ENCODE assay signal across 7 cellular contexts in genomic region chr10:79069325-79070090, GRCh38. TPM values are rescaled to one million over a fixed set of nuclear protein-coding genes. Genes with fewer than 3 reads are reported as not detected.
DNase-seq lines count a peak whose midpoint lies in the region; ATAC-seq lines count a peak whose summit lies in the region.

No MANE protein-coding gene starts in this region.

- peak overlapping the region; percentile 76 for H3K27ac Mint-ChIP-seq in activated naive CD8-positive, alpha-beta T cell treated with anti-CD3 and anti-CD28 coated beads, Interleukin-2, amount 50 U/mL, for 24 hours

- H3K36me3 Mint-ChIP-seq in activated naive CD8-positive, alpha-beta T cell treated with anti-CD3 and anti-CD28 coated beads, Interleukin-2, amount 50 U/mL, for 24 hours (ENCODE audit: low read depth), result no peaks in the 10 kb centered on the region

- peaks cover 26% of the 10 kb centered on the region for H3K4me1 ChIP-seq in rectal smooth muscle tissue (ENCODE audit: control insufficient read depth, insufficient read depth, low read length)

- no peaks in the 10 kb centered on the region for H3K36me3 ChIP-seq in rectal smooth muscle tissue (ENCODE audit: control insufficient read depth, insufficient read depth, low read length)

- H3K4me3 ChIP-seq in rectal smooth muscle tissue (ENCODE audit: low read length), result peak overlapping the region; percentile 97

- no peaks in the 10 kb centered on the region for H3K27me3 ChIP-seq in rectal smooth muscle tissue (ENCODE audit: control insufficient read depth, insufficient read depth, low read length)

- intact Hi-C loops in left cardiac atrium (cut with DNase I), result loop anchor here (2.0 to 10.0 kb wide), 6 partner anchors 47 to 118 kb away; no protein-coding TSS in a partner anchor

- peak; percentile 17 for ATAC-seq in GM18861 (IDR thresholded peaks at IDR 0.05; ENCODE audit: unreplicated experiment)
- ATAC-seq in HG02852 (IDR thresholded peaks at IDR 0.05; ENCODE audit: unreplicated experiment), result peak; percentile 21
- ATAC-seq in activated naive CD8-positive, alpha-beta T cell treated with anti-CD3 and anti-CD28 coated beads, Interleukin-2, amount 50 U/mL, for 24 hours, result peak; percentile 4
- peak; percentile 3 to 9 for ATAC-seq in left cardiac atrium

- H3K4me1 Mint-ChIP-seq in activated naive CD8-positive, alpha-beta T cell treated with anti-CD3 and anti-CD28 coated beads, Interleukin-2, amount 50 U/mL, for 24 hours, result peaks cover 38% of the 10 kb centered on the region

- peak; percentile 59 for DNase-seq in OCI-M1 (lab: John Stamatoyannopoulos, UW)
- DNase-seq in activated naive CD8-positive, alpha-beta T cell treated with anti-CD3 and anti-CD28 coated beads, Interleukin-2, amount 50 U/mL, for 24 hours, result peak; percentile 56
- DNase-seq in left cardiac atrium, result peak; percentile 65
- DNase-seq in NCI-H2081 treated with DMSO at 0.1 percent for 48 hours (lab: John Stamatoyannopoulos, UW), result no peak

- H3K9ac ChIP-seq in rectal smooth muscle tissue (ENCODE audit: low read length), result peak overlapping the region; percentile 81

- H3K4me3 Mint-ChIP-seq in activated naive CD8-positive, alpha-beta T cell treated with anti-CD3 and anti-CD28 coated beads, Interleukin-2, amount 50 U/mL, for 24 hours, result peak overlapping the region; percentile 90

- H3K27ac ChIP-seq in rectal smooth muscle tissue (ENCODE audit: low read depth, low read length), result peak overlapping the region; percentile 99

- H3K9me3 Mint-ChIP-seq in activated naive CD8-positive, alpha-beta T cell treated with anti-CD3 and anti-CD28 coated beads, Interleukin-2, amount 50 U/mL, for 24 hours, result no peaks in the 10 kb centered on the region

- peaks cover 6% of the 10 kb centered on the region for H3K27me3 Mint-ChIP-seq in activated naive CD8-positive, alpha-beta T cell treated with anti-CD3 and anti-CD28 coated beads, Interleukin-2, amount 50 U/mL, for 24 hours

RNA-seq across cellular contexts. Expression of gene ZMIZ1, which starts 0.7 kb away (rescaled TPM):
- total RNA-seq in left cardiac atrium, result 10 to 100 TPM; 51.4 to 58.0 TPM
